18 cellular contexts compared by ENCODE assay signal in the genomic region with DNA sequence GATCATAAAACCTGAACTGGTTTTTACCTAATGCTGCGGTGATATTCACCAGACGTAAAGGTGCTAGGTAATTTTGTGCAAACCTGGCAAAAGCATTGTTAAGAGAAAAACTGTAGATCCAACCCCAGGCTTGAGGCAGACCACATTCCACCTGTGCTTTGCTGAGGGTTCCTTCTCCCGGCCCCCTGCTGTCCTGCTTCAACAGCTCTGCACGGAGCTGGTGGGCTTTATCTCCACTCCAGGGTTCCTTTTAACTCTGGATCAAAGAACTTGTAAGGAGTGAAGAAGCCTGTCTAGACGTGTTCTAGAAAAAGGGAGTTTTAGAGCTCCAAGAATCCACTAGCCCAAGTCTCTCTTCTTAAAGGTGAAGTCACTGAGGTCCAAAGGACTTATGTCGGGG.
"Had no signal": no experiment of that assay in that cellular context is flagged by ENCODE, and none has a peak within 500 bp of the region (broad histone marks: within the 10 kb centered on the region; RNA-seq: fewer than 3 reads in every experiment).

No MANE protein-coding gene starts in this region.

- H3K9me3 ChIP-seq: body of pancreas, colonic mucosa, left lung, vagina had no signal

- H3K9me3 Mint-ChIP-seq: activated B cell treated with CpG ODN at 0.5 μM for 24 hours; activated CD4-positive, alpha-beta memory T cell treated with anti-CD3 and anti-CD28 coated beads, Interleukin-2, amount 10 ng/mL, durations not matched to agents 7 days and 5 days; activated naive CD8-positive, alpha-beta T cell treated with anti-CD3 and anti-CD28 coated beads for 36 hours; T-helper 2 cell treated with Interferon-gamma antibody and Interleukin-4, amounts not matched to agents 5 μg/mL and 100 μg/mL, for 36 hours had no signal

- H3K27ac ChIP-seq: colonic mucosa, left lung, vagina had no signal

- H3K27me3 ChIP-seq: body of pancreas, colonic mucosa, left lung, vagina had no signal

- DNase-seq: activated B cell treated with CpG ODN at 0.5 μM for 24 hours; activated CD4-positive, alpha-beta memory T cell treated with anti-CD3 and anti-CD28 coated beads, Interleukin-2, amount 10 ng/mL, durations not matched to agents 7 days and 5 days; activated CD4-positive, alpha-beta T cell treated with anti-CD3 and anti-CD28 coated beads for 4 hours; activated CD8-positive, alpha-beta memory T cell treated with anti-CD3 and anti-CD28 coated beads, Interleukin-2, amount 10 ng/mL, durations not matched to agents 7 days and 5 days; activated naive CD4-positive, alpha-beta T cell; activated naive CD8-positive, alpha-beta T cell treated with anti-CD3 and anti-CD28 coated beads for 36 hours; body of pancreas; colonic mucosa; kidney; left lung; mammary epithelial cell; stimulated activated naive CD8-positive, alpha-beta T cell treated with anti-CD3 and anti-CD28 coated beads, Interleukin-15, Interleukin-2, amounts not matched to agents 100 U/mL and 50 U/mL, for 24 hours; trophoblast cell had no signal

- FAIRE-seq: frontal cortex, kidney, TTC549 had no signal

- H3K4me1 ChIP-seq: colonic mucosa, vagina had no signal

- ATAC-seq: activated CD8-positive, alpha-beta memory T cell treated with anti-CD3 and anti-CD28 coated beads, Interleukin-2, amount 10 ng/mL, durations not matched to agents 7 days and 5 days; body of pancreas; left lung; stimulated activated naive CD8-positive, alpha-beta T cell treated with anti-CD3 and anti-CD28 coated beads, Interleukin-15, Interleukin-2, amounts not matched to agents 100 U/mL and 50 U/mL, for 24 hours had no signal

- H3K4me3 Mint-ChIP-seq: activated B cell treated with CpG ODN at 0.5 μM for 24 hours; activated naive CD8-positive, alpha-beta T cell treated with anti-CD3 and anti-CD28 coated beads for 36 hours had no signal

- H3K4me3 ChIP-seq: body of pancreas, colonic mucosa, left lung, vagina had no signal

- H3K36me3 Mint-ChIP-seq: activated CD8-positive, alpha-beta memory T cell treated with anti-CD3 and anti-CD28 coated beads, Interleukin-2, amount 10 ng/mL, durations not matched to agents 7 days and 5 days; activated naive CD8-positive, alpha-beta T cell treated with anti-CD3 and anti-CD28 coated beads for 36 hours had no signal

- H3K27ac Mint-ChIP-seq: activated B cell treated with CpG ODN at 0.5 μM for 24 hours; activated CD4-positive, alpha-beta memory T cell treated with anti-CD3 and anti-CD28 coated beads, Interleukin-2, amount 10 ng/mL, durations not matched to agents 7 days and 5 days; activated CD8-positive, alpha-beta memory T cell treated with anti-CD3 and anti-CD28 coated beads, Interleukin-2, amount 10 ng/mL, durations not matched to agents 7 days and 5 days; activated naive CD8-positive, alpha-beta T cell treated with anti-CD3 and anti-CD28 coated beads for 36 hours; T-helper 2 cell treated with Interferon-gamma antibody and Interleukin-4, amounts not matched to agents 5 μg/mL and 100 μg/mL, for 36 hours had no signal

- H3K27me3 Mint-ChIP-seq: activated naive CD8-positive, alpha-beta T cell treated with anti-CD3 and anti-CD28 coated beads for 36 hours; progenitor cell of endocrine pancreas had no signal

- H3K36me3 ChIP-seq: colonic mucosa, left lung, vagina had no signal
